ENCODE assay signal across 2 cellular contexts in the genomic region with DNA sequence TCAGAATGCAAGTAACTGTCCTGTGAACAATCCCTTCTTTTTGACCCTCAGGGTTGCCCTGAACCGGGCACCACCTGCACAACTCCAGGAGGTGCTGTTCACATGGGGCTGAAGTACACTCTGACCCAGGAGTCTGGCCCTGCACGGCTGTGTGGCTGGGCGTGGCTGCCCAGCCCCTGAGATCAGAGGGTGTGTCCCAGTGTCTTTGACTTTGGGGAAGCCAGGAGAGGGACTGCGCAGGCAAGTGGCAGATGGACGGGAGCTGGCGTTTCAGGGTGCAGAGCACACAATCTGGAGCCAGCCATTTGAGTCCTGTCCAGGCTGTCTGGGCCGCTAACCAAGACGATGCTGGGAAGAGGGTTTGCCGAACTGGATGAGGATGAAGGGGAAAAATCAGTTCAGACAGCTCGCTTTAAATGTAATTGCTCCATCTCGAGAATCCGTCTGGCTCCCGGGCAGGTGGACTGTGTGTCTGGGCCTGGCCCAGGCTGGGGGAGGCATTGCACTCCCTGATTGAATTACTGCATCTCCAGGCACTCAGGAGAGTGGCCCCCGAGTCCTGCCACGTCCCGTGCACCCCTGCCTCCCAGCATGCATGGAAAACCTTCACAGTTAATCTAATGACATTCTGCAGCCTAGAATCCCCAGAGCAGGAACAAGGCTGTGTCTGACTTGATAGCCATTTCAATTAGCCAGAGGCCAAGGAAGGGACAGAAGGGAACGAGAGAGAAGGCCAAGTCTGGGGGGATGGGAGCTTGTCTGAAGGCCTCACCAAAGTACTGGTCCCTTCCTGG.
TF ChIP-seq lines count a peak whose summit lies in the region.

No MANE protein-coding gene starts in this region.

TF ChIP-seq in A549, 52 proteins besides CTCF, POLR2A, EP300 and RAD21 (continued from another document):
- TF ChIP-seq ZNF302 (CRISPR knock-in tag; IDR thresholded peaks at IDR 0.05) = no peak
- no peak for TF ChIP-seq PHF8 (IDR thresholded peaks at IDR 0.05; ENCODE audit: borderline replicate concordance, low read depth)
- TF ChIP-seq RNF2 (IDR thresholded peaks at IDR 0.05; ENCODE audit: borderline replicate concordance, low read depth) = no peak
- no peak for TF ChIP-seq EHF (CRISPR knock-in tag; IDR thresholded peaks at IDR 0.05)
- TF ChIP-seq, protein P1, sequence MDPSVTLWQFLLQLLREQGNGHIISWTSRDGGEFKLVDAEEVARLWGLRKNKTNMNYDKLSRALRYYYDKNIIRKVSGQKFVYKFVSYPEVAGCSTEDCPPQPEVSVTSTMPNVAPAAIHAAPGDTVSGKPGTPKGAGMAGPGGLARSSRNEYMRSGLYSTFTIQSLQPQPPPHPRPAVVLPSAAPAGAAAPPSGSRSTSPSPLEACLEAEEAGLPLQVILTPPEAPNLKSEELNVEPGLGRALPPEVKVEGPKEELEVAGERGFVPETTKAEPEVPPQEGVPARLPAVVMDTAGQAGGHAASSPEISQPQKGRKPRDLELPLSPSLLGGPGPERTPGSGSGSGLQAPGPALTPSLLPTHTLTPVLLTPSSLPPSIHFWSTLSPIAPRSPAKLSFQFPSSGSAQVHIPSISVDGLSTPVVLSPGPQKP (IDR thresholded peaks at IDR 0.05; ENCODE audit: low read depth, low read length) = no peak
- TF ChIP-seq POLR2AphosphoS2 (conservative IDR thresholded peaks at IDR 0.05; ENCODE audit: low read length) = no peak

TF ChIP-seq in HCT116, 20 proteins besides CTCF, POLR2A, EP300 and RAD21 (continued from another document):
- TF ChIP-seq POLR2AphosphoS5 (IDR thresholded peaks at IDR 0.05; ENCODE audit: low read depth, low read length) (no peak), EGR1 (IDR thresholded peaks at IDR 0.05; ENCODE audit: low read depth) (no peak)
